In the genomic region with DNA sequence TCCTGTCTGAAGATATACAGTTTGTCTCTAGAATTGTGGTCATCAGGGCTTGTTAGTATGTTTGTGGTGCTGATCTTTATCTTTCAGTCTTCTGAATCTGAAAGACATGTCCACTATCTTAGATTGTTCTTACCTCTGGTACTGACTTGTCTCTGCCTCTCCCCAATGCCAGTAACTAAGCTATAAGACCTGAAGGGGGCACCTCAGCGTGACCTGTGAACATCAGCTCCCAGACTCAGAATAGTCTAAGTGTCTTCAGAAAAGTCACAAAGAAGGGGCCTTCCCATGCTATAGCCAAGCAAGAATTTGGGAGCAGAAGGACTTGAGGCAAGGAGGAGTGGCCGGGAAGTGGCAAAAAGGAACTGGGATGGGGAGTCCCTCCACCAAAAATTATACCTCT, we compare ENCODE assay signal across 20 cellular contexts.
DNase-seq lines count a peak whose midpoint lies in the region; ATAC-seq, FAIRE-seq and TF ChIP-seq lines count a peak whose summit lies in the region.
"Had no signal": no experiment of that assay in that cellular context is flagged by ENCODE, and none has a peak within 500 bp of the region (broad histone marks: within the 10 kb centered on the region; RNA-seq: fewer than 3 reads in every experiment).

No MANE protein-coding gene starts in this region.

- peak; percentile 38 to 45; a peak in 3 of 4 replicates for TF ChIP-seq RAD21 in H1 (IDR thresholded peaks at IDR 0.05 in 1 of 2, conservative IDR thresholded peaks at IDR 0.05 in 1 of 2; ENCODE audit: low read depth in 2 of 2, low read length in 2 of 2)

- no peak overlapping the region for H2BK120ac ChIP-seq in H1 (replicated peaks; ENCODE audit: low read depth, low read length)

- H3K79me2 ChIP-seq in DOHH2 (ENCODE audit: control insufficient read depth, low read length) = no peaks in the 10 kb centered on the region
- H3K79me2 ChIP-seq in H1 (ENCODE audit: control insufficient read depth in 1 of 2, insufficient read depth in 2 of 2, low read length in 2 of 2) = no peaks in the 10 kb centered on the region

- no peak overlapping the region for H3K4me3 ChIP-seq in DOHH2 (ENCODE audit: low read length)
- no peak overlapping the region for H3K4me3 ChIP-seq in NB4 (ENCODE audit: low read depth, low read length)
- H3K4me3 ChIP-seq in H1 (ENCODE audit: extremely low read depth in 1 of 4, insufficient read depth in 2 of 4, low read depth in 3 of 4, low read length in 4 of 4) = no peak overlapping the region
- H3K4me3 ChIP-seq: SK-N-MC had no signal

- WGBS in H1 (ENCODE audit: extremely low coverage in 1 of 2, insufficient coverage in 1 of 2, insufficient read length in 1 of 2, insufficient replicate concordance in 2 of 2, low coverage in 1 of 2, low lambda C conversion rate in 2 of 2, missing lambda C conversion rate in 1 of 2), 2 experiments = 84% methylated on average over 2 of the region's 2 CpGs; no CpG with 5 or more reads in 1 of the 2 experiments

- no peak for TF ChIP-seq POLR2A in NB4 (IDR thresholded peaks at IDR 0.05; ENCODE audit: extremely low read depth, insufficient read length)
- no peak for TF ChIP-seq POLR2A in H1 (IDR thresholded peaks at IDR 0.05; ENCODE audit: control extremely low read depth in 1 of 2, low read depth in 2 of 2, low read length in 2 of 2)

- no peak overlapping the region for H3K9ac ChIP-seq in H1 (replicated peaks in 1 of 4; ENCODE audit: extremely low read depth in 1 of 4, low read depth in 3 of 4, low read length in 3 of 4)
- H3K9ac ChIP-seq: KMS-11 had no signal

- DNase-seq in NB4 (ENCODE audit: low read depth) (peak; percentile 1), H1 (ENCODE audit: low read depth in 1 of 2, low spot score in 2 of 2) (no peak), DMS79 treated with DMSO at 0.1 percent for 48 hours (lab: John Stamatoyannopoulos, UW) (no peak), GM10266 (ENCODE audit: extremely low spot score) (no peak), anterior cingulate cortex (lab: John Stamatoyannopoulos, UW) (no peak)
- DNase-seq: C1 segment of cervical spinal cord, DMS153, GDM1, NCI-H1436, NCI-H226, NCI-H526, T-helper 1 cell had no signal

- H4K91ac ChIP-seq in H1 (replicated peaks; ENCODE audit: insufficient read length, low read length) = no peak overlapping the region

- H2AK5ac ChIP-seq in H1 (ENCODE audit: low read depth, low read length) = no peak overlapping the region

- H4K20me1 ChIP-seq in DOHH2 (ENCODE audit: control insufficient read depth, insufficient read depth, low read depth, low read length) (no peaks in the 10 kb centered on the region), H1 (replicated peaks in 1 of 2; ENCODE audit: control insufficient read depth in 1 of 2, insufficient read depth in 2 of 2, low read length in 2 of 2) (no peaks in the 10 kb centered on the region)

- TF ChIP-seq CTCF in DOHH2 (IDR thresholded peaks at IDR 0.05; ENCODE audit: low read depth, low read length, poor library complexity, severe bottlenecking) (peak; percentile 48), NB4 (IDR thresholded peaks at IDR 0.05; ENCODE audit: low read depth, low read length) (no peak), H1 (IDR thresholded peaks at IDR 0.05; ENCODE audit: control extremely low read depth in 1 of 3, insufficient read depth in 1 of 3, low read depth in 1 of 3, low read length in 3 of 3) (peak; percentile 5 to 40 (median 31); a peak in 3 of 4 replicates), GM10266 (IDR thresholded peaks at IDR 0.05; ENCODE audit: control insufficient read depth, insufficient read depth, low read depth, missing control alignments) (no peak)

- no peaks in the 10 kb centered on the region for H3F3A ChIP-seq in DOHH2 (ENCODE audit: control insufficient read depth, insufficient read depth)

- no peaks in the 10 kb centered on the region for H3K36me3 ChIP-seq in DOHH2 (ENCODE audit: control insufficient read depth, low read length)
- no peaks in the 10 kb centered on the region for H3K36me3 ChIP-seq in H1 (ENCODE audit: control insufficient read depth in 2 of 4, insufficient read depth in 4 of 4, low read length in 3 of 4)

- H3K9me2 ChIP-seq in DOHH2 (replicated peaks; ENCODE audit: control insufficient read depth, low read length) = no peaks in the 10 kb centered on the region

- no peak overlapping the region for H3K4ac ChIP-seq in H1 (replicated peaks; ENCODE audit: insufficient read length, low read depth, low read length)

- no peak overlapping the region for H3K27ac ChIP-seq in DOHH2 (ENCODE audit: low read depth, low read length)
- H3K27ac ChIP-seq in H1 (ENCODE audit: low read depth, low read length) = no peak overlapping the region
- H3K27ac ChIP-seq: KMS-11, SK-N-MC had no signal

- ATAC-seq in GM18502 (IDR thresholded peaks at IDR 0.05; ENCODE audit: poor library complexity, unreplicated experiment) (peak; percentile 52), GM19452 (IDR thresholded peaks at IDR 0.05; ENCODE audit: unreplicated experiment) (no peak)
- ATAC-seq: HepG2 had no signal

- POLR2A ChIA-PET in H1 (lab: Charles Lee; ENCODE audit: partially characterized antibody) = interaction anchor here (1.0 kb wide), 1 partner anchor 31 kb away, joined by 3 read pairs; no protein-coding TSS in a partner anchor

- H2BK20ac ChIP-seq in H1 (ENCODE audit: low read length) = no peak overlapping the region

- H2AFZ ChIP-seq in H1 (ENCODE audit: low read length) = no peak overlapping the region

- H3K14ac ChIP-seq in H1 (ENCODE audit: insufficient read length) = no peak overlapping the region

- H3K27me3 ChIP-seq in DOHH2 (ENCODE audit: control insufficient read depth, low read length) (no peaks in the 10 kb centered on the region), H1 (replicated peaks in 1 of 4; ENCODE audit: control insufficient read depth in 3 of 4, extremely low read depth in 1 of 4, insufficient read depth in 3 of 4, low read length in 3 of 4) (no peaks in the 10 kb centered on the region)

- no peak overlapping the region for H3K23ac ChIP-seq in H1 (ENCODE audit: insufficient read length)

- no peaks in the 10 kb centered on the region for H3K23me2 ChIP-seq in H1 (ENCODE audit: low read depth, low read length)

- no peaks in the 10 kb centered on the region for H3K79me1 ChIP-seq in H1 (ENCODE audit: low read depth, low read length)

- H3K4me1 ChIP-seq in DOHH2 (ENCODE audit: control insufficient read depth, low read length) (peaks cover 54% of the 10 kb centered on the region), H1 (replicated peaks in 1 of 4; ENCODE audit: control insufficient read depth in 3 of 4, insufficient read depth in 4 of 4, low read length in 3 of 4) (peaks cover 0 to 2% (median 0%) of the 10 kb centered on the region in 4 experiments; a peak in 1 of 7 replicates)

- no peak overlapping the region for H3K56ac ChIP-seq in H1 (replicated peaks; ENCODE audit: insufficient read length, low read depth, low read length)

- no peak for FAIRE-seq in H1 (lab: Jason Lieb, UNC)
- FAIRE-seq: A204.1, GM18507, HepG2 had no signal

- no peak overlapping the region for H4K8ac ChIP-seq in H1 (ENCODE audit: extremely low read depth, insufficient read depth, low read length)

- H4K5ac ChIP-seq in H1 (ENCODE audit: insufficient read length, low read depth, low read length) = no peak overlapping the region

- no peak overlapping the region for H2BK12ac ChIP-seq in H1 (ENCODE audit: low read depth, low read length)

- no peak for TF ChIP-seq EP300 in H1 (IDR thresholded peaks at IDR 0.05; ENCODE audit: borderline replicate concordance in 1 of 2, low read depth in 2 of 2, low read length in 2 of 2)

- H2BK15ac ChIP-seq in H1 (ENCODE audit: low read length) = no peak overlapping the region

- H2BK5ac ChIP-seq in H1 (ENCODE audit: low read depth, low read length) = no peak overlapping the region

- no peaks in the 10 kb centered on the region for H3K9me3 ChIP-seq in DOHH2 (ENCODE audit: control insufficient read depth, insufficient read depth, low read length)
- no peaks in the 10 kb centered on the region for H3K9me3 ChIP-seq in H1 (ENCODE audit: insufficient read depth in 2 of 2, low read depth in 1 of 2, low read length in 1 of 2)

- H3K18ac ChIP-seq in H1 (ENCODE audit: extremely low read depth, low read length) = no peak overlapping the region

- 0 out of 2 replicates have a peak overlapping the region, but pooled peaks have one; percentile 68 for H3K4me2 ChIP-seq in DOHH2 (ENCODE audit: low read length)
- H3K4me2 ChIP-seq in H1 (ENCODE audit: insufficient read depth in 1 of 2, low read depth in 2 of 2, low read length in 2 of 2) = no peak overlapping the region
- H3K4me2 ChIP-seq: KMS-11 had no signal

- CTCF ChIA-PET in H1 (lab: Charles Lee; ENCODE audit: partially characterized antibody) = interaction anchor here (0.6 to 2.2 kb wide), 12 partner anchors 9 to 204 kb away, joined by 3 to 16 read pairs (median 3); no protein-coding TSS in a partner anchor

TF ChIP-seq in H1, 55 proteins besides CTCF, POLR2A, EP300 and RAD21 (continues in another document):
- TF ChIP-seq EGR1 (IDR thresholded peaks at IDR 0.05; ENCODE audit: borderline replicate concordance, low read depth, low read length) (no peak), CBX5 (IDR thresholded peaks at IDR 0.05; ENCODE audit: low read depth, low read length) (no peak), SP4 (IDR thresholded peaks at IDR 0.05; ENCODE audit: low read length) (no peak), RBBP5 (IDR thresholded peaks at IDR 0.05; ENCODE audit: borderline replicate concordance, low read depth, low read length) (no peak), CBX8 (IDR thresholded peaks at IDR 0.05; ENCODE audit: borderline replicate concordance, low read depth, low read length) (no peak), KDM4A (IDR thresholded peaks at IDR 0.05; ENCODE audit: low read depth, low read length, severe bottlenecking) (no peak), CHD2 (IDR thresholded peaks at IDR 0.05; ENCODE audit: low read length) (no peak), ATF2 (IDR thresholded peaks at IDR 0.05; ENCODE audit: low read length) (no peak), HDAC2 (IDR thresholded peaks at IDR 0.05; ENCODE audit: borderline replicate concordance in 1 of 2, low read depth in 2 of 2, low read length in 2 of 2) (no peak), SUZ12 (IDR thresholded peaks at IDR 0.05; ENCODE audit: low read length) (no peak), HDAC6 (IDR thresholded peaks at IDR 0.05; ENCODE audit: low read depth, low read length) (no peak), RNF2 (IDR thresholded peaks at IDR 0.05; ENCODE audit: borderline replicate concordance, low read depth, low read length, missing control alignments, poor library complexity, severe bottlenecking) (no peak)

Comparison
In these comparisons a context has a peak if more than half of its experiments do, and no peak if none do; other contexts are left out.
1. CTCF ChIP-seq: peak in DOHH2 (single experiment) and H1 (3 of 3); none in NB4 (single experiment) and GM10266 (single experiment).